In genomic region chr14:99237288-99237687, GRCh38 we compare ENCODE assay signal across 23 cellular contexts. TPM values are rescaled to one million over a fixed set of nuclear protein-coding genes. Genes with fewer than 3 reads are reported as not detected.
A peak's percentile ranks its signal among the peaks of the same experiment; 100 is the strongest.
DNase-seq lines count a peak whose midpoint lies in the region; ATAC-seq, FAIRE-seq and TF ChIP-seq lines count a peak whose summit lies in the region.
"Had no signal": no experiment of that assay in that cellular context is flagged by ENCODE, and none has a peak within 500 bp of the region (broad histone marks: within the 10 kb centered on the region; RNA-seq: fewer than 3 reads in every experiment).

No MANE protein-coding gene starts in this region.

- no peaks in the 10 kb centered on the region for H3K27me3 ChIP-seq in CD8-positive, alpha-beta T cell (ENCODE audit: insufficient read depth, low read length)
- H3K27me3 ChIP-seq: cardiac muscle cell had no signal

- ATAC-seq in activated CD4-positive, alpha-beta T cell treated with anti-CD3 and anti-CD28 coated beads for 36 hours = peak; percentile 7
- no peak for ATAC-seq in CD8-positive, alpha-beta T cell
- ATAC-seq in naive thymus-derived CD8-positive, alpha-beta T cell = peak; percentile 4 to 10
- ATAC-seq: HepG2 had no signal

- CTCF ChIA-PET in activated CD4-positive, alpha-beta T cell treated with anti-CD3 and anti-CD28 coated beads for 36 hours (lab: Charles Lee) = interaction anchor here (0.6 to 2.9 kb wide), 17 partner anchors 8 to 305 kb away, joined by 3 to 19 read pairs (median 5); partner anchors contain the start of gene BCL11B
- CTCF ChIA-PET in CD8-positive, alpha-beta T cell (lab: Charles Lee) = interaction anchor here (1.0 to 21.1 kb wide), 6 partner anchors 10 to 32 kb away, joined by 3 to 284 read pairs (median 11); no protein-coding TSS in a partner anchor

- peaks cover 61% of the 10 kb centered on the region for H3K36me3 Mint-ChIP-seq in activated CD4-positive, alpha-beta T cell treated with anti-CD3 and anti-CD28 coated beads for 36 hours (ENCODE audit: low read depth)
- peaks cover 58% of the 10 kb centered on the region for H3K36me3 Mint-ChIP-seq in CD8-positive, alpha-beta T cell
- peaks cover 26% of the 10 kb centered on the region for H3K36me3 Mint-ChIP-seq in activated T-helper 2 cell treated with anti-CD3 and anti-CD28 coated beads, Interferon-gamma antibody, Interleukin-2, Interleukin-4, amounts not matched to agents 10 μg/mL and 5 μg/mL and 100 μg/mL, durations not matched to agents 14 hours and 24 hours and 36 hours (ENCODE audit: low read depth)
- H3K36me3 Mint-ChIP-seq in naive thymus-derived CD8-positive, alpha-beta T cell = peaks cover 0 to 68% (median 26%) of the 10 kb centered on the region in 3 donors

- peaks cover 94% of the 10 kb centered on the region for H3K4me1 Mint-ChIP-seq in activated CD4-positive, alpha-beta T cell treated with anti-CD3 and anti-CD28 coated beads for 36 hours
- peaks cover 100% of the 10 kb centered on the region for H3K4me1 Mint-ChIP-seq in CD8-positive, alpha-beta T cell (ENCODE audit: low read depth)
- peaks cover 95% of the 10 kb centered on the region for H3K4me1 Mint-ChIP-seq in activated T-helper 2 cell treated with anti-CD3 and anti-CD28 coated beads, Interferon-gamma antibody, Interleukin-2, Interleukin-4, amounts not matched to agents 10 μg/mL and 5 μg/mL and 100 μg/mL, durations not matched to agents 14 hours and 24 hours and 36 hours (ENCODE audit: low read depth)
- peaks cover 64 to 100% (median 96%) of the 10 kb centered on the region in 4 donors for H3K4me1 Mint-ChIP-seq in naive thymus-derived CD8-positive, alpha-beta T cell

- FAIRE-seq in D721Med (lab: Jason Lieb, UNC) = no peak
- FAIRE-seq: A204.1, GM12891, HepG2 had no signal

- H3K27me3 Mint-ChIP-seq in activated CD4-positive, alpha-beta T cell treated with anti-CD3 and anti-CD28 coated beads for 36 hours = no peaks in the 10 kb centered on the region
- H3K27me3 Mint-ChIP-seq in CD8-positive, alpha-beta T cell (ENCODE audit: low read depth) = no peaks in the 10 kb centered on the region
- H3K27me3 Mint-ChIP-seq in activated T-helper 2 cell treated with anti-CD3 and anti-CD28 coated beads, Interferon-gamma antibody, Interleukin-2, Interleukin-4, amounts not matched to agents 10 μg/mL and 5 μg/mL and 100 μg/mL, durations not matched to agents 14 hours and 24 hours and 36 hours (ENCODE audit: low read depth) = no peaks in the 10 kb centered on the region
- peaks cover 0 to 1% (median 0%) of the 10 kb centered on the region in 5 donors for H3K27me3 Mint-ChIP-seq in naive thymus-derived CD8-positive, alpha-beta T cell

- H3K4me3 Mint-ChIP-seq in activated CD4-positive, alpha-beta T cell treated with anti-CD3 and anti-CD28 coated beads for 36 hours = peak overlapping the region; percentile 67
- peak overlapping the region; percentile 85 for H3K4me3 Mint-ChIP-seq in CD8-positive, alpha-beta T cell
- H3K4me3 Mint-ChIP-seq in activated T-helper 2 cell treated with anti-CD3 and anti-CD28 coated beads, Interferon-gamma antibody, Interleukin-2, Interleukin-4, amounts not matched to agents 10 μg/mL and 5 μg/mL and 100 μg/mL, durations not matched to agents 14 hours and 24 hours and 36 hours (ENCODE audit: low read depth) = peak overlapping the region; percentile 77
- H3K4me3 Mint-ChIP-seq in naive thymus-derived CD8-positive, alpha-beta T cell = peak overlapping the region; percentile 73 to 96 (median 90)
- H3K4me3 Mint-ChIP-seq: nephron progenitor cell had no signal

- no peak for TF ChIP-seq CTCF in CD8-positive, alpha-beta T cell (IDR thresholded peaks at IDR 0.05)
- no peak for TF ChIP-seq CTCF in D721Med (IDR thresholded peaks at IDR 0.05; ENCODE audit: insufficient read depth, missing control alignments)

- H3K27ac ChIP-seq in CD8-positive, alpha-beta T cell (ENCODE audit: low read depth, low read length) = peak overlapping the region; percentile 79
- H3K27ac ChIP-seq: adrenal gland; BLaER1 treated with 17β-estradiol and CSF1 and Interleukin-3, amounts not matched to agents 10 nM and 100 nM; cardiac muscle cell had no signal

- no peak for DNase-seq in activated CD4-positive, alpha-beta T cell treated with anti-CD3 and anti-CD28 coated beads for 36 hours
- no peak for DNase-seq in activated CD4-positive, alpha-beta T cell treated with anti-CD3 and anti-CD28 coated beads, Interleukin-2, amount 50 U/mL, for 48 hours
- DNase-seq in CD8-positive, alpha-beta T cell = peak in 2 of 7 experiments; percentile 17 to 22
- DNase-seq in activated T-helper 2 cell treated with anti-CD3 and anti-CD28 coated beads, Interferon-gamma antibody, Interleukin-2, Interleukin-4, amounts not matched to agents 10 μg/mL and 5 μg/mL and 100 μg/mL, durations not matched to agents 14 hours and 24 hours and 36 hours (ENCODE audit: low spot score) = no peak
- DNase-seq in naive thymus-derived CD8-positive, alpha-beta T cell = no peak
- DNase-seq in CD1c-positive myeloid dendritic cell (ENCODE audit: extremely low spot score) (no peak), SKM-1 (lab: John Stamatoyannopoulos, UW; ENCODE audit: unreplicated experiment) (no peak), D721Med (ENCODE audit: insufficient read length, low spot score) (no peak)
- DNase-seq: adrenal gland; DMS53; erythroblast; foreskin melanocyte; H7; kidney glomerular epithelial cell; NCI-H2107; NCI-H524 treated with DMSO at 0.1 percent for 48 hours; nephron progenitor cell; stimulated activated CD4-positive, alpha-beta T cell treated with anti-CD3 and anti-CD28 coated beads, Interleukin-2, amount 100 ng/mL, for 24 hours had no signal

- POLR2A ChIA-PET in activated CD4-positive, alpha-beta T cell treated with anti-CD3 and anti-CD28 coated beads for 36 hours (lab: Charles Lee) = interaction anchor here (0.6 to 1.6 kb wide), 7 partner anchors 9 to 46 kb away, joined by 3 to 4 read pairs (median 4); no protein-coding TSS in a partner anchor
- POLR2A ChIA-PET in CD8-positive, alpha-beta T cell (lab: Charles Lee) = interaction anchor here (1.1 to 63.2 kb wide), 3 partner anchors 9 to 828 kb away, joined by 3 to 2179 read pairs (median 2179); partner anchors contain the start of genes BCL11B and EVL
- POLR2A ChIA-PET in naive thymus-derived CD8-positive, alpha-beta T cell (lab: Charles Lee) = interaction anchor here (0.6 to 76.3 kb wide), 8 partner anchors 11 to 1100 kb away, joined by 3 to 2798 read pairs (median 11); partner anchors contain the start of gene BCL11B

- H3K4me1 ChIP-seq in CD8-positive, alpha-beta T cell (ENCODE audit: insufficient read depth, low read length) = peaks cover 100% of the 10 kb centered on the region
- H3K4me1 ChIP-seq: adrenal gland had no signal

- peaks cover 26% of the 10 kb centered on the region for H3K36me3 ChIP-seq in CD8-positive, alpha-beta T cell (ENCODE audit: insufficient read depth, low read length)
- H3K36me3 ChIP-seq: adrenal gland, cardiac muscle cell had no signal

- H3K9me3 Mint-ChIP-seq in activated CD4-positive, alpha-beta T cell treated with anti-CD3 and anti-CD28 coated beads for 36 hours (ENCODE audit: low read depth) = no peaks in the 10 kb centered on the region
- no peaks in the 10 kb centered on the region for H3K9me3 Mint-ChIP-seq in CD8-positive, alpha-beta T cell
- H3K9me3 Mint-ChIP-seq in activated T-helper 2 cell treated with anti-CD3 and anti-CD28 coated beads, Interferon-gamma antibody, Interleukin-2, Interleukin-4, amounts not matched to agents 10 μg/mL and 5 μg/mL and 100 μg/mL, durations not matched to agents 14 hours and 24 hours and 36 hours = no peaks in the 10 kb centered on the region
- H3K9me3 Mint-ChIP-seq in naive thymus-derived CD8-positive, alpha-beta T cell = no peaks in the 10 kb centered on the region
- H3K9me3 Mint-ChIP-seq: nephron progenitor cell had no signal

- H3K9me3 ChIP-seq in CD8-positive, alpha-beta T cell (ENCODE audit: low read length) = no peaks in the 10 kb centered on the region
- H3K9me3 ChIP-seq: adrenal gland had no signal

- peak overlapping the region; percentile 38 for H3K4me3 ChIP-seq in CD8-positive, alpha-beta T cell (ENCODE audit: low read depth, low read length)
- H3K4me3 ChIP-seq: adrenal gland; BLaER1 treated with 17β-estradiol and CSF1 and Interleukin-3, amounts not matched to agents 10 nM and 100 nM; cardiac muscle cell had no signal

- intact Hi-C loops in activated CD4-positive, alpha-beta T cell treated with anti-CD3 and anti-CD28 coated beads for 36 hours (cut with DNase I, micrococcal nuclease) = loop anchor here in 1 of 2 experiments (10.0 kb wide), 2 partner anchors 828 to 1262 kb away; partner anchors contain the start of gene EVL
- intact Hi-C loops in CD8-positive, alpha-beta T cell (cut with DNase I, micrococcal nuclease) = no loop called here
- intact Hi-C loops in activated T-helper 2 cell treated with anti-CD3 and anti-CD28 coated beads, Interferon-gamma antibody, Interleukin-2, Interleukin-4, amounts not matched to agents 10 μg/mL and 5 μg/mL and 100 μg/mL, durations not matched to agents 14 hours and 24 hours and 36 hours (cut with micrococcal nuclease) = loop anchor here (10.0 kb wide), 1 partner anchor 828 kb away; the partner anchor contains the start of gene EVL

- H3K27ac Mint-ChIP-seq in activated CD4-positive, alpha-beta T cell treated with anti-CD3 and anti-CD28 coated beads for 36 hours = peak overlapping the region; percentile 93
- peak overlapping the region; percentile 99 for H3K27ac Mint-ChIP-seq in CD8-positive, alpha-beta T cell
- peak overlapping the region; percentile 96 for H3K27ac Mint-ChIP-seq in activated T-helper 2 cell treated with anti-CD3 and anti-CD28 coated beads, Interferon-gamma antibody, Interleukin-2, Interleukin-4, amounts not matched to agents 10 μg/mL and 5 μg/mL and 100 μg/mL, durations not matched to agents 14 hours and 24 hours and 36 hours
- H3K27ac Mint-ChIP-seq in naive thymus-derived CD8-positive, alpha-beta T cell = peak overlapping the region; percentile 97 to 100 (median 98)
- H3K27ac Mint-ChIP-seq: nephron progenitor cell had no signal

RNA-seq across cellular contexts. Expression of gene BCL11B, which starts 34.7 kb away (rescaled TPM):
- 10 to 100 TPM; 62.1 to 66.2 TPM for total RNA-seq in activated CD4-positive, alpha-beta T cell treated with anti-CD3 and anti-CD28 coated beads for 36 hours
- total RNA-seq in CD8-positive, alpha-beta T cell = 100 to 1,000 TPM; 273 to 284 TPM
- 34.1 and 34.9 TPM in 2 replicates for total RNA-seq in activated T-helper 2 cell treated with anti-CD3 and anti-CD28 coated beads, Interferon-gamma antibody, Interleukin-2, Interleukin-4, amounts not matched to agents 10 μg/mL and 5 μg/mL and 100 μg/mL, durations not matched to agents 14 hours and 24 hours and 36 hours
- total RNA-seq in naive thymus-derived CD8-positive, alpha-beta T cell = 100 to 1,000 TPM; 206 to 209 TPM
- 10 to 100 TPM in 1 of 3 donors, 1 to 10 TPM in 2; 8.2 to 12.1 (median 9.5) TPM for polyA plus RNA-seq in naive thymus-derived CD8-positive, alpha-beta T cell
- total RNA-seq: HepG2 had no signal
- polyA plus RNA-seq: HepG2 had no signal
